ENCODE assay signal across 1 cellular context in genomic region chr9:1366300-1366699, GRCh38.
TF ChIP-seq lines count a peak whose summit lies in the region.

No MANE protein-coding gene starts in this region.

TF ChIP-seq in GM12878, 131 proteins besides CTCF, POLR2A, EP300 and RAD21 (continued from another document):
- TF ChIP-seq, protein P1, sequence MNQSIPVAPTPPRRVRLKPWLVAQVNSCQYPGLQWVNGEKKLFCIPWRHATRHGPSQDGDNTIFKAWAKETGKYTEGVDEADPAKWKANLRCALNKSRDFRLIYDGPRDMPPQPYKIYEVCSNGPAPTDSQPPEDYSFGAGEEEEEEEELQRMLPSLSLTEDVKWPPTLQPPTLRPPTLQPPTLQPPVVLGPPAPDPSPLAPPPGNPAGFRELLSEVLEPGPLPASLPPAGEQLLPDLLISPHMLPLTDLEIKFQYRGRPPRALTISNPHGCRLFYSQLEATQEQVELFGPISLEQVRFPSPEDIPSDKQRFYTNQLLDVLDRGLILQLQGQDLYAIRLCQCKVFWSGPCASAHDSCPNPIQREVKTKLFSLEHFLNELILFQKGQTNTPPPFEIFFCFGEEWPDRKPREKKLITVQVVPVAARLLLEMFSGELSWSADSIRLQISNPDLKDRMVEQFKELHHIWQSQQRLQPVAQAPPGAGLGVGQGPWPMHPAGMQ (IDR thresholded peaks at IDR 0.05; ENCODE audit: borderline replicate concordance): no peak
